Comparison of ENCODE assay signal across 2 cellular contexts in genomic region chr6:31899215-31899614, GRCh38.
TF ChIP-seq lines count a peak whose summit lies in the region.

No MANE protein-coding gene starts in this region.

TF ChIP-seq in HEK293, 187 proteins besides CTCF, POLR2A, EP300 and RAD21:
- TF ChIP-seq ZNF473 (tag by site-specific recombination; IDR thresholded peaks at IDR 0.05) (no peak), ZNF23 (tag by site-specific recombination; IDR thresholded peaks at IDR 0.05; ENCODE audit: borderline replicate concordance) (no peak)
- TF ChIP-seq, protein P1, sequence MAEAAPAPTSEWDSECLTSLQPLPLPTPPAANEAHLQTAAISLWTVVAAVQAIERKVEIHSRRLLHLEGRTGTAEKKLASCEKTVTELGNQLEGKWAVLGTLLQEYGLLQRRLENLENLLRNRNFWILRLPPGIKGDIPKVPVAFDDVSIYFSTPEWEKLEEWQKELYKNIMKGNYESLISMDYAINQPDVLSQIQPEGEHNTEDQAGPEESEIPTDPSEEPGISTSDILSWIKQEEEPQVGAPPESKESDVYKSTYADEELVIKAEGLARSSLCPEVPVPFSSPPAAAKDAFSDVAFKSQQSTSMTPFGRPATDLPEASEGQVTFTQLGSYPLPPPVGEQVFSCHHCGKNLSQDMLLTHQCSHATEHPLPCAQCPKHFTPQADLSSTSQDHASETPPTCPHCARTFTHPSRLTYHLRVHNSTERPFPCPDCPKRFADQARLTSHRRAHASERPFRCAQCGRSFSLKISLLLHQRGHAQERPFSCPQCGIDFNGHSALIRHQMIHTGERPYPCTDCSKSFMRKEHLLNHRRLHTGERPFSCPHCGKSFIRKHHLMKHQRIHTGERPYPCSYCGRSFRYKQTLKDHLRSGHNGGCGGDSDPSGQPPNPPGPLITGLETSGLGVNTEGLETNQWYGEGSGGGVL (tag by site-specific recombination; IDR thresholded peaks at IDR 0.05): 0 out of 2 replicates have a peak, but pooled peaks have one; percentile 19

TF ChIP-seq in WTC11, 78 proteins besides CTCF, POLR2A, EP300 and RAD21:
- TF ChIP-seq NFATC4 (CRISPR knock-in tag; IDR thresholded peaks at IDR 0.05) (no peak), GTF2I (CRISPR knock-in tag; conservative IDR thresholded peaks at IDR 0.05) (no peak), NFE2L1 (CRISPR knock-in tag; IDR thresholded peaks at IDR 0.05) (no peak), CBFB (CRISPR knock-in tag; IDR thresholded peaks at IDR 0.05; ENCODE audit: low read depth) (no peak), EMX1 (CRISPR knock-in tag; IDR thresholded peaks at IDR 0.05) (no peak), PRDM15 (CRISPR knock-in tag; IDR thresholded peaks at IDR 0.05) (no peak), AFF4 (CRISPR knock-in tag; IDR thresholded peaks at IDR 0.05; ENCODE audit: borderline replicate concordance) (no peak), JUN (CRISPR knock-in tag; IDR thresholded peaks at IDR 0.05) (no peak), ZNF281 (CRISPR knock-in tag; IDR thresholded peaks at IDR 0.05) (no peak), SP1 (CRISPR knock-in tag; conservative IDR thresholded peaks at IDR 0.05) (no peak), TP53 (CRISPR knock-in tag; IDR thresholded peaks at IDR 0.05) (no peak)
- TF ChIP-seq, protein P2, sequence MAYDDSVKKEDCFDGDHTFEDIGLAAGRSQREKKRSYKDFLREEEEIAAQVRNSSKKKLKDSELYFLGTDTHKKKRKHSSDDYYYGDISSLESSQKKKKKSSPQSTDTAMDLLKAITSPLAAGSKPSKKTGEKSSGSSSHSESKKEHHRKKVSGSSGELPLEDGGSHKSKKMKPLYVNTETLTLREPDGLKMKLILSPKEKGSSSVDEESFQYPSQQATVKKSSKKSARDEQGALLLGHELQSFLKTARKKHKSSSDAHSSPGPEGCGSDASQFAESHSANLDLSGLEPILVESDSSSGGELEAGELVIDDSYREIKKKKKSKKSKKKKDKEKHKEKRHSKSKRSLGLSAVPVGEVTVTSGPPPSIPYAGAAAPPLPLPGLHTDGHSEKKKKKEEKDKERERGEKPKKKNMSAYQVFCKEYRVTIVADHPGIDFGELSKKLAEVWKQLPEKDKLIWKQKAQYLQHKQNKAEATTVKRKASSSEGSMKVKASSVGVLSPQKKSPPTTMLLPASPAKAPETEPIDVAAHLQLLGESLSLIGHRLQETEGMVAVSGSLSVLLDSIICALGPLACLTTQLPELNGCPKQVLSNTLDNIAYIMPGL (CRISPR knock-in tag; IDR thresholded peaks at IDR 0.05): no peak
- TF ChIP-seq, protein P3, sequence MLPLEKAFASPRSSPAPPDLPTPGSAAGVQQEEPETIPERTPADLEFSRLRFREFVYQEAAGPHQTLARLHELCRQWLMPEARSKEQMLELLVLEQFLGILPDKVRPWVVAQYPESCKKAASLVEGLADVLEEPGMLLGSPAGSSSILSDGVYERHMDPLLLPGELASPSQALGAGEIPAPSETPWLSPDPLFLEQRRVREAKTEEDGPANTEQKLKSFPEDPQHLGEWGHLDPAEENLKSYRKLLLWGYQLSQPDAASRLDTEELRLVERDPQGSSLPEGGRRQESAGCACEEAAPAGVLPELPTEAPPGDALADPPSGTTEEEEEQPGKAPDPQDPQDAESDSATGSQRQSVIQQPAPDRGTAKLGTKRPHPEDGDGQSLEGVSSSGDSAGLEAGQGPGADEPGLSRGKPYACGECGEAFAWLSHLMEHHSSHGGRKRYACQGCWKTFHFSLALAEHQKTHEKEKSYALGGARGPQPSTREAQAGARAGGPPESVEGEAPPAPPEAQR (CRISPR knock-in tag; IDR thresholded peaks at IDR 0.05): no peak
- TF ChIP-seq, protein P4, sequence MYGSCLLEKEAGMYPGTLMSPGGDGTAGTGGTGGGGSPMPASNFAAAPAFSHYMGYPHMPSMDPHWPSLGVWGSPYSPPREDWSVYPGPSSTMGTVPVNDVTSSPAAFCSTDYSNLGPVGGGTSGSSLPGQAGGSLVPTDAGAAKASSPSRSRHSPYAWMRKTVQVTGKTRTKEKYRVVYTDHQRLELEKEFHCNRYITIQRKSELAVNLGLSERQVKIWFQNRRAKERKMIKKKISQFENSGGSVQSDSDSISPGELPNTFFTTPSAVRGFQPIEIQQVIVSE (CRISPR knock-in tag; IDR thresholded peaks at IDR 0.05; ENCODE audit: borderline replicate concordance): no peak
